ENCODE assay signal across 8 cellular contexts in genomic region chr4:154417358-154417673, GRCh38.
DNase-seq lines count a peak whose midpoint lies in the region; ATAC-seq, FAIRE-seq and TF ChIP-seq lines count a peak whose summit lies in the region.

No MANE protein-coding gene starts in this region.

- in situ Hi-C loops in GM13976 (cut with MboI; ENCODE audit: low sequenced_read_pairs, unreplicated experiment), result no loop called here

- FAIRE-seq in astrocyte (lab: Jason Lieb, UNC), result no peak

- no peak overlapping the region for H3K27ac ChIP-seq in astrocyte (ENCODE audit: low read depth, low read length)
- H3K27ac ChIP-seq in thoracic aorta, result peak overlapping the region in 1 of 2 donors; percentile 61

- peaks cover 11% of the 10 kb centered on the region for H3K4me1 Mint-ChIP-seq in activated T-cell treated with anti-CD3 and anti-CD28 coated beads, Interleukin-2, amount 50 U/mL, for 72 hours (ENCODE audit: low read depth)
- peaks cover 5% of the 10 kb centered on the region for H3K4me1 Mint-ChIP-seq in astrocyte (ENCODE audit: low read depth, unreplicated experiment)
- H3K4me1 Mint-ChIP-seq in memory B cell, result peaks cover 19% of the 10 kb centered on the region

- H3K36me3 ChIP-seq in astrocyte (ENCODE audit: insufficient read depth, low read length), result no peaks in the 10 kb centered on the region
- H3K36me3 ChIP-seq in thoracic aorta, result no peaks in the 10 kb centered on the region

- DNase-seq in activated T-cell treated with anti-CD3 and anti-CD28 coated beads, Interleukin-2, amount 50 U/mL, for 72 hours, result no peak
- no peak for DNase-seq in activated T-cell treated with anti-CD3 and anti-CD28 coated beads, Interleukin-2, amount 50 U/mL, for 48 hours
- DNase-seq in astrocyte (ENCODE audit: low read depth) (no peak), memory B cell (ENCODE audit: low spot score in 2 of 2) (no peak), thoracic aorta (ENCODE audit: low spot score) (no peak), NCI-H2029 treated with DMSO at 0.1 percent for 48 hours (lab: John Stamatoyannopoulos, UW) (no peak), GM13976 (ENCODE audit: low spot score) (no peak)

- no peak for ATAC-seq in activated T-cell treated with anti-CD3 and anti-CD28 coated beads, Interleukin-2, amount 50 U/mL, for 72 hours (replicated peaks in 1 of 2)
- ATAC-seq in memory B cell (ENCODE audit: low read depth) (no peak), thoracic aorta (ENCODE audit: insufficient number of reproducible peaks, low FRiP score, low read depth) (no peak), HG03139 (IDR thresholded peaks at IDR 0.05; ENCODE audit: unreplicated experiment) (no peak)

- H3K27me3 Mint-ChIP-seq in activated T-cell treated with anti-CD3 and anti-CD28 coated beads, Interleukin-2, amount 50 U/mL, for 72 hours (ENCODE audit: low read depth), result peaks cover 49% of the 10 kb centered on the region
- peaks cover 24% of the 10 kb centered on the region for H3K27me3 Mint-ChIP-seq in astrocyte (ENCODE audit: low read depth, unreplicated experiment)
- H3K27me3 Mint-ChIP-seq in memory B cell, result peaks cover 2% of the 10 kb centered on the region

- H3K9me3 ChIP-seq in astrocyte (ENCODE audit: insufficient read depth, low read depth, low read length), result no peaks in the 10 kb centered on the region
- no peaks in the 10 kb centered on the region for H3K9me3 ChIP-seq in thoracic aorta

- H3K27me3 ChIP-seq in astrocyte (ENCODE audit: insufficient read depth, low read length) (peaks cover 4% of the 10 kb centered on the region), thoracic aorta (replicated peaks; ENCODE audit: insufficient read depth) (no peaks in the 10 kb centered on the region)

- H3K79me2 ChIP-seq in astrocyte (ENCODE audit: insufficient read depth, low read length), result no peaks in the 10 kb centered on the region

- H3K36me3 Mint-ChIP-seq in activated T-cell treated with anti-CD3 and anti-CD28 coated beads, Interleukin-2, amount 50 U/mL, for 72 hours (ENCODE audit: insufficient read depth in 2 of 2), result no peaks in the 10 kb centered on the region
- H3K36me3 Mint-ChIP-seq in astrocyte (ENCODE audit: low read depth, unreplicated experiment), result no peaks in the 10 kb centered on the region
- no peaks in the 10 kb centered on the region for H3K36me3 Mint-ChIP-seq in memory B cell

- peak overlapping the region; percentile 98 for H3K4me2 ChIP-seq in astrocyte (ENCODE audit: low read length)

- H3K4me1 ChIP-seq in astrocyte (ENCODE audit: insufficient read depth, low read length) (peaks cover 7% of the 10 kb centered on the region), thoracic aorta (ENCODE audit: control insufficient read depth in 1 of 2, low read depth in 2 of 2) (peaks cover 3 to 21% of the 10 kb centered on the region in 2 donors)

- H3K27ac Mint-ChIP-seq in activated T-cell treated with anti-CD3 and anti-CD28 coated beads, Interleukin-2, amount 50 U/mL, for 72 hours, result no peak overlapping the region
- peak overlapping the region; percentile 82 for H3K27ac Mint-ChIP-seq in astrocyte (ENCODE audit: unreplicated experiment)
- H3K27ac Mint-ChIP-seq in memory B cell, result peak overlapping the region; percentile 97

- peak overlapping the region; percentile 67 for H3K4me3 ChIP-seq in astrocyte (ENCODE audit: insufficient read depth, low read depth, low read length)
- H3K4me3 ChIP-seq in thoracic aorta, result peak overlapping the region; percentile 76

- peak overlapping the region; percentile 87 for H2AFZ ChIP-seq in astrocyte (ENCODE audit: low read depth, low read length)

- no peak for TF ChIP-seq CTCF in astrocyte (IDR thresholded peaks at IDR 0.05; ENCODE audit: insufficient read depth, low read depth, low read length)
- no peak for TF ChIP-seq CTCF in thoracic aorta (IDR thresholded peaks at IDR 0.05)
- TF ChIP-seq CTCF in GM13976 (IDR thresholded peaks at IDR 0.05; ENCODE audit: borderline replicate concordance, control extremely low read depth, extremely low read depth, insufficient read depth, missing control alignments), result no peak

- peak overlapping the region; percentile 65 for H3K9ac ChIP-seq in astrocyte (ENCODE audit: low read length)

- H3K4me3 Mint-ChIP-seq in activated T-cell treated with anti-CD3 and anti-CD28 coated beads, Interleukin-2, amount 50 U/mL, for 72 hours, result peak overlapping the region; percentile 46 to 83
- H3K4me3 Mint-ChIP-seq in astrocyte (ENCODE audit: unreplicated experiment), result peak overlapping the region; percentile 90
- peak overlapping the region; percentile 92 for H3K4me3 Mint-ChIP-seq in memory B cell

- H3K9me3 Mint-ChIP-seq in activated T-cell treated with anti-CD3 and anti-CD28 coated beads, Interleukin-2, amount 50 U/mL, for 72 hours, result no peaks in the 10 kb centered on the region
- no peaks in the 10 kb centered on the region for H3K9me3 Mint-ChIP-seq in astrocyte (ENCODE audit: unreplicated experiment)
- H3K9me3 Mint-ChIP-seq in memory B cell, result peaks cover 2% of the 10 kb centered on the region

- no peaks in the 10 kb centered on the region for H4K20me1 ChIP-seq in astrocyte (ENCODE audit: insufficient read depth, low read length)
